Comparison of ENCODE assay signal across 25 cellular contexts in the genomic region with DNA sequence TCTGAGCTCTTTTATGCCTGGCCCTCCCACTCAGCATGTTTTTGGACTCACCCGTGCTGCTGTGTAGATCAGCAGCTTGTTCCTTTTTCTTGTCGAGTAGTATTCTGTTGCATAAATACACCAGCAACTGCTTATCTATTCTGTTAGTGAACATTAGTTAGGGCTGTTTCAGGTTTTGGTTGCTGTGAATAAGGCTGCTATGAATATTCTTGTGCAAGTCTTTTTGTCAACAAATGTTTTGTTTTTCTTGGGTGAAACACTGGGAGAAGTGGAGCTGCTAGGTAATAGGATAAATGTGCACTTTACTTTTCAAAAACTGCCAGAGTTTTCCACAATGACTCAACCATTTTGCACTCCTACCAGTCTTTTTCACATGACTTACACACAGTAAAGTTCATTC.
DNase-seq lines count a peak whose midpoint lies in the region; ATAC-seq and TF ChIP-seq lines count a peak whose summit lies in the region.
"Had no signal": no experiment of that assay in that cellular context is flagged by ENCODE, and none has a peak within 500 bp of the region (broad histone marks: within the 10 kb centered on the region; RNA-seq: fewer than 3 reads in every experiment).

No MANE protein-coding gene starts in this region.

- no peak overlapping the region for H3K4me3 ChIP-seq in HEK293 (ENCODE audit: low read depth, low read length)
- no peak overlapping the region for H3K4me3 ChIP-seq in fibroblast of mammary gland (ENCODE audit: control insufficient read depth, low read depth, low read length)
- H3K4me3 ChIP-seq: uterus had no signal

- DNase-seq in amniotic epithelial cell (ENCODE audit: low read depth) = peak; percentile 12
- DNase-seq in fibroblast of mammary gland (ENCODE audit: low read depth) = peak; percentile 30
- no peak for DNase-seq in stimulated activated naive B cell treated with anti-CD40 and anti-IgM and Interleukin-4, amounts not matched to agents 10 μg/mL and 1 μg/mL and 100 μg/mL, for 72 hours
- no peak for DNase-seq in HEK293T (ENCODE audit: extremely low spot score)
- no peak for DNase-seq in DMS79 treated with DMSO at 0.1 percent for 48 hours (lab: John Stamatoyannopoulos, UW)
- DNase-seq in stimulated activated CD4-positive, alpha-beta T cell treated with anti-CD3 and anti-CD28 coated beads, Interleukin-4, amount 100 ng/mL, for 24 hours = no peak
- DNase-seq in NCI-H1417 (lab: John Stamatoyannopoulos, UW) = no peak
- DNase-seq: activated CD8-positive, alpha-beta T cell treated with anti-CD3 and anti-CD28 coated beads for 36 hours; amygdala; effector CD4-positive, alpha-beta T cell; erythroblast; glutamatergic neuron; H9; MV-4-11; naive thymus-derived CD4-positive, alpha-beta T cell; NCI-H187; NCI-H345; NCI-H82; retina; SHP77; stimulated activated CD4-positive, alpha-beta T cell treated with anti-CD3 and anti-CD28 coated beads, Interleukin-12 subunit alpha, Interleukin-12 subunit beta, amount 100 ng/mL, for 4 hours; uterus had no signal

- H3K9me3 ChIP-seq in HEK293 (ENCODE audit: control insufficient read depth, insufficient read depth, low read depth, low read length) = no peaks in the 10 kb centered on the region
- H3K9me3 ChIP-seq: uterus had no signal

- H3K27ac Mint-ChIP-seq in stimulated activated naive B cell treated with anti-CD40 and anti-IgM and Interleukin-4, amounts not matched to agents 10 μg/mL and 1 μg/mL and 100 μg/mL, for 72 hours = peak overlapping the region; percentile 57
- H3K27ac Mint-ChIP-seq: activated CD8-positive, alpha-beta T cell treated with anti-CD3 and anti-CD28 coated beads for 36 hours; H9; naive thymus-derived CD4-positive, alpha-beta T cell had no signal

- TF ChIP-seq CTCF in HEK293 (tag by site-specific recombination; IDR thresholded peaks at IDR 0.05) (no peak), fibroblast of mammary gland (conservative IDR thresholded peaks at IDR 0.05; ENCODE audit: control insufficient read depth, insufficient read depth, low read depth, low read length) (no peak)

- no peaks in the 10 kb centered on the region for H3K4me1 ChIP-seq in HEK293 (ENCODE audit: control insufficient read depth, insufficient read depth, low read length)
- H3K4me1 ChIP-seq: uterus had no signal

- H3K27me3 Mint-ChIP-seq in stimulated activated naive B cell treated with anti-CD40 and anti-IgM and Interleukin-4, amounts not matched to agents 10 μg/mL and 1 μg/mL and 100 μg/mL, for 72 hours = peaks cover 44 to 59% of the 10 kb centered on the region in 2 donors

- CTCF ChIA-PET in HEK293 (lab: Yijun Ruan, JAX) (interaction anchor here (0.6 to 4.9 kb wide), 12 partner anchors 9 to 164 kb away, joined by 3 to 28 read pairs (median 4); a partner anchor contains a TSS), HEK293T (lab: Yijun Ruan, JAX) (interaction anchor here (0.6 to 0.8 kb wide), 2 partner anchors 8 to 260 kb away, joined by 3 read pairs; no protein-coding TSS in a partner anchor)

- H3K36me3 ChIP-seq in HEK293 (ENCODE audit: control insufficient read depth in 2 of 2, insufficient read depth in 1 of 2, low read length in 2 of 2) = no peaks in the 10 kb centered on the region
- H3K36me3 ChIP-seq: uterus had no signal

- no peaks in the 10 kb centered on the region for H3K36me3 Mint-ChIP-seq in stimulated activated naive B cell treated with anti-CD40 and anti-IgM and Interleukin-4, amounts not matched to agents 10 μg/mL and 1 μg/mL and 100 μg/mL, for 72 hours
- H3K36me3 Mint-ChIP-seq: CD14-positive monocyte; naive thymus-derived CD4-positive, alpha-beta T cell had no signal

- peaks cover 5 to 8% of the 10 kb centered on the region in 2 donors for H3K4me1 Mint-ChIP-seq in stimulated activated naive B cell treated with anti-CD40 and anti-IgM and Interleukin-4, amounts not matched to agents 10 μg/mL and 1 μg/mL and 100 μg/mL, for 72 hours

- no peaks in the 10 kb centered on the region for H3K9me3 Mint-ChIP-seq in stimulated activated naive B cell treated with anti-CD40 and anti-IgM and Interleukin-4, amounts not matched to agents 10 μg/mL and 1 μg/mL and 100 μg/mL, for 72 hours
- H3K9me3 Mint-ChIP-seq: activated CD8-positive, alpha-beta T cell treated with anti-CD3 and anti-CD28 coated beads for 36 hours; naive thymus-derived CD4-positive, alpha-beta T cell had no signal

- no peak for ATAC-seq in stimulated activated naive B cell treated with anti-CD40 and anti-IgM and Interleukin-4, amounts not matched to agents 10 μg/mL and 1 μg/mL and 100 μg/mL, for 72 hours (replicated peaks)
- ATAC-seq: activated CD4-positive, CD25-positive, alpha-beta regulatory T cell treated with anti-CD3 and anti-CD28 coated beads, Interleukin-2, amount 50 U/mL, for 24 hours; activated CD8-positive, alpha-beta T cell treated with anti-CD3 and anti-CD28 coated beads for 36 hours; naive thymus-derived CD4-positive, alpha-beta T cell had no signal

- no peak overlapping the region for H3K4me3 Mint-ChIP-seq in stimulated activated naive B cell treated with anti-CD40 and anti-IgM and Interleukin-4, amounts not matched to agents 10 μg/mL and 1 μg/mL and 100 μg/mL, for 72 hours
- H3K4me3 Mint-ChIP-seq: activated CD8-positive, alpha-beta T cell treated with anti-CD3 and anti-CD28 coated beads for 36 hours; CD14-positive monocyte; H9; naive thymus-derived CD4-positive, alpha-beta T cell had no signal

- POLR2A ChIA-PET in HEK293 (lab: Yijun Ruan, JAX) (no interaction called here), HEK293T (lab: Yijun Ruan, JAX) (interaction anchor here (0.8 kb wide), 1 partner anchor 33 kb away, joined by 4 read pairs; no protein-coding TSS in a partner anchor)

- no peak overlapping the region for H3K27ac ChIP-seq in HEK293 (ENCODE audit: extremely low read depth, low read depth, low read length)
- H3K27ac ChIP-seq: uterus had no signal

TF ChIP-seq in HEK293, 187 proteins besides CTCF, POLR2A, EP300 and RAD21:
- TF ChIP-seq SP3 (tag by site-specific recombination; IDR thresholded peaks at IDR 0.05) (no peak), ZFHX2 (tag by site-specific recombination; conservative IDR thresholded peaks at IDR 0.05) (0 out of 2 replicates have a peak, but pooled peaks have one; percentile 15)
- TF ChIP-seq, protein P1, sequence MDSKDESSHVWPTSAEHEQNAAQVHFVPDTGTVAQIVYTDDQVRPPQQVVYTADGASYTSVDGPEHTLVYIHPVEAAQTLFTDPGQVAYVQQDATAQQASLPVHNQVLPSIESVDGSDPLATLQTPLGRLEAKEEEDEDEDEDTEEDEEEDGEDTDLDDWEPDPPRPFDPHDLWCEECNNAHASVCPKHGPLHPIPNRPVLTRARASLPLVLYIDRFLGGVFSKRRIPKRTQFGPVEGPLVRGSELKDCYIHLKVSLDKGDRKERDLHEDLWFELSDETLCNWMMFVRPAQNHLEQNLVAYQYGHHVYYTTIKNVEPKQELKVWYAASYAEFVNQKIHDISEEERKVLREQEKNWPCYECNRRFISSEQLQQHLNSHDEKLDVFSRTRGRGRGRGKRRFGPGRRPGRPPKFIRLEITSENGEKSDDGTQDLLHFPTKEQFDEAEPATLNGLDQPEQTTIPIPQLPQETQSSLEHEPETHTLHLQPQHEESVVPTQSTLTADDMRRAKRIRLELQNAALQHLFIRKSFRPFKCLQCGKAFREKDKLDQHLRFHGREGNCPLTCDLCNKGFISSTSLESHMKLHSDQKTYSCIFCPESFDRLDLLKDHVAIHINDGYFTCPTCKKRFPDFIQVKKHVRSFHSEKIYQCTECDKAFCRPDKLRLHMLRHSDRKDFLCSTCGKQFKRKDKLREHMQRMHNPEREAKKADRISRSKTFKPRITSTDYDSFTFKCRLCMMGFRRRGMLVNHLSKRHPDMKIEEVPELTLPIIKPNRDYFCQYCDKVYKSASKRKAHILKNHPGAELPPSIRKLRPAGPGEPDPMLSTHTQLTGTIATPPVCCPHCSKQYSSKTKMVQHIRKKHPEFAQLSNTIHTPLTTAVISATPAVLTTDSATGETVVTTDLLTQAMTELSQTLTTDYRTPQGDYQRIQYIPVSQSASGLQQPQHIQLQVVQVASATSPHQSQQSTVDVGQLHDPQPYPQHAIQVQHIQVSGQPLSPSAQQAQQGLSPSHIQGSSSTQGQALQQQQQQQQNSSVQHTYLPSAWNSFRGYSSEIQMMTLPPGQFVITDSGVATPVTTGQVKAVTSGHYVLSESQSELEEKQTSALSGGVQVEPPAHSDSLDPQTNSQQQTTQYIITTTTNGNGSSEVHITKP (tag by site-specific recombination; IDR thresholded peaks at IDR 0.05) = 0 out of 2 replicates have a peak, but pooled peaks have one; percentile 1

TF ChIP-seq in HEK293T, 16 proteins besides CTCF, POLR2A, EP300 and RAD21:
- TF ChIP-seq FOXM1 (IDR thresholded peaks at IDR 0.05; ENCODE audit: borderline replicate concordance) (no peak), ELF4 (IDR thresholded peaks at IDR 0.05) (no peak), HDGF (IDR thresholded peaks at IDR 0.05; ENCODE audit: borderline replicate concordance) (no peak), BHLHE40 (IDR thresholded peaks at IDR 0.05; ENCODE audit: borderline replicate concordance) (no peak), L3MBTL2 (conservative IDR thresholded peaks at IDR 0.05) (no peak), LEF1 (IDR thresholded peaks at IDR 0.05; ENCODE audit: borderline replicate concordance) (no peak), SUZ12 (IDR thresholded peaks at IDR 0.05) (no peak), NFRKB (IDR thresholded peaks at IDR 0.05) (no peak), ZNF384 (IDR thresholded peaks at IDR 0.05) (no peak), TARDBP (IDR thresholded peaks at IDR 0.05) (no peak), SP1 (IDR thresholded peaks at IDR 0.05) (no peak), ARNT (IDR thresholded peaks at IDR 0.05) (no peak), CTBP1 (IDR thresholded peaks at IDR 0.05; ENCODE audit: borderline replicate concordance) (no peak), FOXA1 (IDR thresholded peaks at IDR 0.05) (no peak), FOXK2 (IDR thresholded peaks at IDR 0.05) (no peak)
- TF ChIP-seq, protein P2, sequence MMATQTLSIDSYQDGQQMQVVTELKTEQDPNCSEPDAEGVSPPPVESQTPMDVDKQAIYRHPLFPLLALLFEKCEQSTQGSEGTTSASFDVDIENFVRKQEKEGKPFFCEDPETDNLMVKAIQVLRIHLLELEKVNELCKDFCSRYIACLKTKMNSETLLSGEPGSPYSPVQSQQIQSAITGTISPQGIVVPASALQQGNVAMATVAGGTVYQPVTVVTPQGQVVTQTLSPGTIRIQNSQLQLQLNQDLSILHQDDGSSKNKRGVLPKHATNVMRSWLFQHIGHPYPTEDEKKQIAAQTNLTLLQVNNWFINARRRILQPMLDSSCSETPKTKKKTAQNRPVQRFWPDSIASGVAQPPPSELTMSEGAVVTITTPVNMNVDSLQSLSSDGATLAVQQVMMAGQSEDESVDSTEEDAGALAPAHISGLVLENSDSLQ (IDR thresholded peaks at IDR 0.05) = no peak

Comparison
In these comparisons a context has a peak if more than half of its experiments do, and no peak if none do; other contexts are left out.
1. DNase-seq: peak in amniotic epithelial cell (single experiment) and fibroblast of mammary gland (single experiment); none in stimulated activated naive B cell treated with anti-CD40 and anti-IgM and Interleukin-4, amounts not matched to agents 10 μg/mL and 1 μg/mL and 100 μg/mL, for 72 hours (single experiment), HEK293T (single experiment), DMS79 treated with DMSO at 0.1 percent for 48 hours (single experiment), stimulated activated CD4-positive, alpha-beta T cell treated with anti-CD3 and anti-CD28 coated beads, Interleukin-4, amount 100 ng/mL, for 24 hours (single experiment) and NCI-H1417 (0 of 3).